In genomic region chr11:131754671-131755070, GRCh38 we compare ENCODE assay signal across 18 cellular contexts.
DNase-seq lines count a peak whose midpoint lies in the region; ATAC-seq and TF ChIP-seq lines count a peak whose summit lies in the region.
"Had no signal": no experiment of that assay in that cellular context is flagged by ENCODE, and none has a peak within 500 bp of the region (broad histone marks: within the 10 kb centered on the region; RNA-seq: fewer than 3 reads in every experiment).

No MANE protein-coding gene starts in this region.

- in situ Hi-C loops in GM23248 (cut with MboI) (no loop called here), brain microvascular endothelial cell (cut with HindIII; ENCODE audit: low pct_ligation_motif_present, low sequenced_read_pairs) (no loop called here)

- peaks cover 53% of the 10 kb centered on the region for H3F3A ChIP-seq in GM23248 (ENCODE audit: insufficient read depth)

- H3K79me2 ChIP-seq in ACC112 (ENCODE audit: control insufficient read depth, insufficient read depth, low read length, unreplicated experiment) (no peaks in the 10 kb centered on the region), GM23248 (ENCODE audit: insufficient read depth) (no peaks in the 10 kb centered on the region), hepatocyte (no peaks in the 10 kb centered on the region)

- H3K27me3 ChIP-seq in ACC112 (ENCODE audit: insufficient read depth, low read length), result no peaks in the 10 kb centered on the region
- no peaks in the 10 kb centered on the region for H3K27me3 ChIP-seq in GM23248 (replicated peaks; ENCODE audit: insufficient read depth)
- H3K27me3 ChIP-seq in brain microvascular endothelial cell (replicated peaks), result no peaks in the 10 kb centered on the region
- H3K27me3 ChIP-seq in hepatocyte, result no peaks in the 10 kb centered on the region
- H3K27me3 ChIP-seq: Peyer's patch had no signal

- no peak overlapping the region for H3K9ac ChIP-seq in GM23248

- H4K20me1 ChIP-seq in GM23248 (ENCODE audit: insufficient read depth) (no peaks in the 10 kb centered on the region), hepatocyte (ENCODE audit: insufficient read depth, poor library complexity, severe bottlenecking) (no peaks in the 10 kb centered on the region)

- no peaks in the 10 kb centered on the region for H3K36me3 ChIP-seq in ACC112 (ENCODE audit: insufficient read depth, low read length)
- H3K36me3 ChIP-seq in GM23248 (ENCODE audit: low read depth), result no peaks in the 10 kb centered on the region
- H3K36me3 ChIP-seq in brain microvascular endothelial cell (replicated peaks), result no peaks in the 10 kb centered on the region
- no peaks in the 10 kb centered on the region for H3K36me3 ChIP-seq in hepatocyte (replicated peaks; ENCODE audit: insufficient read depth, low read depth)
- H3K36me3 ChIP-seq: Peyer's patch had no signal

- peak overlapping the region; percentile 15 for H2AFZ ChIP-seq in ACC112 (ENCODE audit: low read length, unreplicated experiment)
- H2AFZ ChIP-seq in GM23248, result 0 out of 2 replicates have a peak overlapping the region, but pooled peaks have one; percentile 6
- H2AFZ ChIP-seq in hepatocyte, result no peak overlapping the region

- H3K4me1 ChIP-seq in ACC112 (ENCODE audit: control insufficient read depth, insufficient read depth, low read length, unreplicated experiment) (peaks cover 43% of the 10 kb centered on the region), GM23248 (ENCODE audit: insufficient read depth) (peaks cover 52% of the 10 kb centered on the region), hepatocyte (ENCODE audit: insufficient read depth) (no peaks in the 10 kb centered on the region)
- H3K4me1 ChIP-seq: Peyer's patch had no signal

- no peak for ATAC-seq in GM18868 (IDR thresholded peaks at IDR 0.05; ENCODE audit: unreplicated experiment)

- H3K9me2 ChIP-seq in GM23248 (ENCODE audit: insufficient read depth) (no peaks in the 10 kb centered on the region), hepatocyte (replicated peaks; ENCODE audit: insufficient read depth) (no peaks in the 10 kb centered on the region)

- H3K4me2 ChIP-seq in GM23248 (ENCODE audit: unreplicated experiment), result no peak overlapping the region
- no peak overlapping the region for H3K4me2 ChIP-seq in hepatocyte

- no peaks in the 10 kb centered on the region for H3K9me3 ChIP-seq in GM23248 (ENCODE audit: low read depth)
- H3K9me3 ChIP-seq in hepatocyte (ENCODE audit: low read depth), result no peaks in the 10 kb centered on the region
- H3K9me3 ChIP-seq: Peyer's patch had no signal

- WGBS in GM23248 (ENCODE audit: low coverage in 1 of 2, low lambda C conversion rate in 2 of 2, missing lambda C conversion rate in 2 of 2), 2 experiments, result 40 to 42% methylated on average over 3 of the region's 3 CpGs
- WGBS in hepatocyte (ENCODE audit: low lambda C conversion rate, missing lambda C conversion rate), result 80% methylated on average over 3 of the region's 3 CpGs

- no peak overlapping the region for H3K4me3 ChIP-seq in ACC112 (ENCODE audit: low read depth, low read length)
- H3K4me3 ChIP-seq in GM23248, result no peak overlapping the region
- H3K4me3 ChIP-seq in brain microvascular endothelial cell (ENCODE audit: low read depth, low read length), result no peak overlapping the region
- H3K4me3 ChIP-seq in fibroblast of pulmonary artery (replicated peaks; ENCODE audit: low read depth, low read length), result no peak overlapping the region
- no peak overlapping the region for H3K4me3 ChIP-seq in hepatocyte
- H3K4me3 ChIP-seq: Peyer's patch had no signal

- DNase-seq in GM23248 (peak; percentile 47), brain microvascular endothelial cell (no peak), fibroblast of pulmonary artery (ENCODE audit: low read depth) (peak; percentile 47), hepatocyte (ENCODE audit: low spot score) (no peak), HUDEP-2 (lab: John Stamatoyannopoulos, UW; ENCODE audit: unreplicated experiment in 76 of 76) (no peak)
- no peak for DNase-seq in activated CD4-positive, CD25-positive, alpha-beta regulatory T cell (lab: John Stamatoyannopoulos, UW)
- DNase-seq: DMS79, KBM-7, NCI-H1092 treated with DMSO at 0.1 percent for 48 hours, NCI-H1436 treated with DMSO at 0.1 percent for 48 hours, NCI-H2029, NCI-H2171, NCI-H345, NCI-H524 treated with DMSO at 0.1 percent for 48 hours, NCI-H82, Peyer's patch had no signal

- TF ChIP-seq CTCF in brain microvascular endothelial cell (IDR thresholded peaks at IDR 0.05; ENCODE audit: low read depth, low read length, missing control alignments) (no peak), fibroblast of pulmonary artery (IDR thresholded peaks at IDR 0.05; ENCODE audit: low read length, missing control alignments) (no peak), hepatocyte (IDR thresholded peaks at IDR 0.05; ENCODE audit: poor library complexity) (no peak)

- H3K27ac ChIP-seq in ACC112 (ENCODE audit: low read depth, low read length) (peak overlapping the region; percentile 47; the same call in 1 of the 2 replicates), GM23248 (0 out of 2 replicates have a peak overlapping the region, but pooled peaks have one; percentile 15), brain microvascular endothelial cell (peak overlapping the region; percentile 80), hepatocyte (no peak overlapping the region)
- H3K27ac ChIP-seq: Peyer's patch had no signal

Comparison
In these comparisons a context has a peak if more than half of its experiments do, and no peak if none do; other contexts are left out.
1. DNase-seq: peak in GM23248 (single experiment) and fibroblast of pulmonary artery (single experiment); none in brain microvascular endothelial cell (single experiment), hepatocyte (single experiment), HUDEP-2 (0 of 76) and activated CD4-positive, CD25-positive, alpha-beta regulatory T cell (0 of 4).